17 cellular contexts compared by ENCODE assay signal in the genomic region with DNA sequence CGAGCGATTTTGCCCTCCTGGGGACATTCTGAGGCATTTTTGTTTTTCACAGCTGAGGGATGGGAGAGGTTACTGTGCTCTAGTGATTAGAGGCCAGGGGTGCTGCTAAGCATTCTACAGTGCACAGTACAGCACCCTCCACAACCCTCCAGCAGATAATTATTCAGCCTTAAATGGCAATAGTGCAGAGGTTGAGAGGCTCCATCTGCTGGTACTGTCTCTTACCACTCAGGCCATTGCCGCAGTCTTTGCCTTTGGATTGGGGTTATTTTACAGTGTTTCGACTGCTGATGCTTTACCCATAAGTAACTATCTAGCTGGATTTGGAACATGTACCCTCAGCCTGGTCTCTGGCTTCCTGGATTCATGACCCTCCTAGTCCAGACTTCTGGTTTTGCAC.
DNase-seq lines count a peak whose midpoint lies in the region; ATAC-seq and TF ChIP-seq lines count a peak whose summit lies in the region.
"Had no signal": no experiment of that assay in that cellular context is flagged by ENCODE, and none has a peak within 500 bp of the region (broad histone marks: within the 10 kb centered on the region; RNA-seq: fewer than 3 reads in every experiment).

No MANE protein-coding gene starts in this region.

- WGBS in liver = 94% methylated on average over 4 of the region's 4 CpGs

- H3K27ac ChIP-seq in DND-41 (ENCODE audit: low read length) (no peak overlapping the region), Karpas-422 (ENCODE audit: low read length) (no peak overlapping the region), VCaP (no peak overlapping the region), liver (ENCODE audit: low read depth in 1 of 2, low read length in 2 of 2) (no peak overlapping the region)
- H3K27ac ChIP-seq: left lung, sigmoid colon had no signal

- H3K79me2 ChIP-seq in DND-41 (ENCODE audit: insufficient read depth, low read length) (no peaks in the 10 kb centered on the region), Karpas-422 (ENCODE audit: low read length) (no peaks in the 10 kb centered on the region)

- H2AFZ ChIP-seq in DND-41 (ENCODE audit: low read depth, low read length) (no peak overlapping the region), Karpas-422 (ENCODE audit: low read length) (peak overlapping the region; percentile 74; the same call in 1 of the 2 replicates)

- TF ChIP-seq RAD21 in liver (IDR thresholded peaks at IDR 0.05) = peak; percentile 58 to 63

- no peaks in the 10 kb centered on the region for H3K9me2 ChIP-seq in Karpas-422 (replicated peaks; ENCODE audit: insufficient read depth, low read length)

- no peak overlapping the region for H3K9ac ChIP-seq in DND-41 (ENCODE audit: low read depth, low read length)
- no peak overlapping the region for H3K9ac ChIP-seq in Karpas-422 (ENCODE audit: low read length)
- no peak overlapping the region for H3K9ac ChIP-seq in liver (ENCODE audit: low read depth in 1 of 2, low read length in 2 of 2)

- no peak overlapping the region for H3K4me3 ChIP-seq in DND-41 (ENCODE audit: low read depth in 1 of 2, low read length in 2 of 2)
- H3K4me3 ChIP-seq in Karpas-422 (ENCODE audit: low read length) = no peak overlapping the region
- no peak overlapping the region for H3K4me3 ChIP-seq in liver (ENCODE audit: low read depth in 1 of 3, low read length in 3 of 3)
- H3K4me3 ChIP-seq: left lung, sigmoid colon had no signal

- H3K27me3 ChIP-seq in DND-41 (ENCODE audit: insufficient read depth, low read length, poor library complexity) (peaks cover 2% of the 10 kb centered on the region), Karpas-422 (ENCODE audit: low read length) (no peaks in the 10 kb centered on the region), liver (ENCODE audit: control insufficient read depth in 4 of 4, insufficient read depth in 4 of 4, low read length in 3 of 4) (no peaks in the 10 kb centered on the region)
- H3K27me3 ChIP-seq: left lung, sigmoid colon had no signal

- ATAC-seq in DND-41 (ENCODE audit: insufficient read depth, low read depth) = no peak
- ATAC-seq: activated T-cell treated with anti-CD3 and anti-CD28 coated beads, Interleukin-2, amount 50 U/mL, for 72 hours; esophagus mucosa; HCT116; left lung had no signal

- DNase-seq in DND-41 = no peak
- DNase-seq in Karpas-422 = peak; percentile 77
- no peak for DNase-seq in NCI-H2227 treated with DMSO at 0.1 percent for 48 hours (lab: John Stamatoyannopoulos, UW)
- no peak for DNase-seq in GDM1 (lab: John Stamatoyannopoulos, UW)
- DNase-seq in HUDEP-2 (lab: John Stamatoyannopoulos, UW; ENCODE audit: unreplicated experiment in 76 of 76) = no peak
- DNase-seq in superior temporal gyrus (ENCODE audit: extremely low spot score) = no peak
- DNase-seq: activated T-cell treated with anti-CD3 and anti-CD28 coated beads, Interleukin-2, amount 50 U/mL, for 72 hours; CD4-positive, CD25-positive, alpha-beta regulatory T cell; left lung; MV-4-11; RPMI8226; sigmoid colon; stimulated activated CD4-positive, alpha-beta T cell treated with anti-CD3 and anti-CD28 coated beads, Interleukin-4, amount 100 ng/mL, for 24 hours had no signal

- TF ChIP-seq CTCF in DND-41 (IDR thresholded peaks at IDR 0.05; ENCODE audit: borderline replicate concordance, extremely low read depth, low read length, poor library complexity, severe bottlenecking) (peak; percentile 15), VCaP (conservative IDR thresholded peaks at IDR 0.05) (peak; percentile 66; the same call in 1 of the 2 replicates), liver (IDR thresholded peaks at IDR 0.05; ENCODE audit: low read depth, low read length, missing input control) (peak; percentile 19)

- H3K9me3 ChIP-seq in DND-41 (ENCODE audit: insufficient read depth, low read length, severe bottlenecking) (no peaks in the 10 kb centered on the region), Karpas-422 (ENCODE audit: low read length) (no peaks in the 10 kb centered on the region), liver (ENCODE audit: control insufficient read depth in 4 of 4, low read length in 3 of 4) (no peaks in the 10 kb centered on the region)
- H3K9me3 ChIP-seq: left lung, sigmoid colon had no signal

- H3K36me3 ChIP-seq in DND-41 (ENCODE audit: insufficient read depth, low read length) (no peaks in the 10 kb centered on the region), Karpas-422 (ENCODE audit: insufficient read depth, low read length) (no peaks in the 10 kb centered on the region), liver (ENCODE audit: control insufficient read depth in 4 of 4, insufficient read depth in 3 of 4, low read depth in 1 of 4, low read length in 3 of 4) (no peaks in the 10 kb centered on the region)
- H3K36me3 ChIP-seq: left lung, sigmoid colon had no signal

- H3K4me2 ChIP-seq in DND-41 (ENCODE audit: insufficient read depth, low read length) (no peak overlapping the region), Karpas-422 (ENCODE audit: low read depth, low read length, poor library complexity, severe bottlenecking) (no peak overlapping the region)

- H4K20me1 ChIP-seq in DND-41 (ENCODE audit: insufficient read depth, low read length) (no peaks in the 10 kb centered on the region), Karpas-422 (ENCODE audit: insufficient read depth, low read depth, low read length) (no peaks in the 10 kb centered on the region)

- no peaks in the 10 kb centered on the region for H3K4me1 ChIP-seq in DND-41 (ENCODE audit: insufficient read depth, low read length)
- H3K4me1 ChIP-seq in Karpas-422 (ENCODE audit: low read length) = peaks cover 19% of the 10 kb centered on the region
- no peaks in the 10 kb centered on the region for H3K4me1 ChIP-seq in liver (ENCODE audit: control insufficient read depth in 4 of 4, insufficient read depth in 4 of 4, low read length in 3 of 4)
- H3K4me1 ChIP-seq: left lung had no signal

TF ChIP-seq in liver, 16 proteins besides CTCF, POLR2A, EP300 and RAD21:
- no peak for TF ChIP-seq YY1 (IDR thresholded peaks at IDR 0.05)
- TF ChIP-seq, protein P1, sequence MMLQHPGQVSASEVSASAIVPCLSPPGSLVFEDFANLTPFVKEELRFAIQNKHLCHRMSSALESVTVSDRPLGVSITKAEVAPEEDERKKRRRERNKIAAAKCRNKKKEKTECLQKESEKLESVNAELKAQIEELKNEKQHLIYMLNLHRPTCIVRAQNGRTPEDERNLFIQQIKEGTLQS (IDR thresholded peaks at IDR 0.05) = no peak
- no peak for TF ChIP-seq GABPA (IDR thresholded peaks at IDR 0.05 in 1 of 2, conservative IDR thresholded peaks at IDR 0.05 in 1 of 2)
- TF ChIP-seq TAF1 (conservative IDR thresholded peaks at IDR 0.05) = no peak
- TF ChIP-seq SP1 (IDR thresholded peaks at IDR 0.05) = no peak
- TF ChIP-seq, protein P2, sequence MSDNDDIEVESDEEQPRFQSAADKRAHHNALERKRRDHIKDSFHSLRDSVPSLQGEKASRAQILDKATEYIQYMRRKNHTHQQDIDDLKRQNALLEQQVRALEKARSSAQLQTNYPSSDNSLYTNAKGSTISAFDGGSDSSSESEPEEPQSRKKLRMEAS (IDR thresholded peaks at IDR 0.05) = no peak
- no peak for TF ChIP-seq EGR1 (IDR thresholded peaks at IDR 0.05; ENCODE audit: low read depth in 2 of 2)

Comparison
In these comparisons a context has a peak if more than half of its experiments do, and no peak if none do; other contexts are left out.
1. CTCF ChIP-seq: peak in every context shown above with its lines; median percentile 66 in VCaP; 19 in liver; 15 in DND-41.